ENCODE assay signal across 1 cellular context in genomic region chr6:1311400-1312192, GRCh38.
TF ChIP-seq lines count a peak whose summit lies in the region.

A gene with protein sequence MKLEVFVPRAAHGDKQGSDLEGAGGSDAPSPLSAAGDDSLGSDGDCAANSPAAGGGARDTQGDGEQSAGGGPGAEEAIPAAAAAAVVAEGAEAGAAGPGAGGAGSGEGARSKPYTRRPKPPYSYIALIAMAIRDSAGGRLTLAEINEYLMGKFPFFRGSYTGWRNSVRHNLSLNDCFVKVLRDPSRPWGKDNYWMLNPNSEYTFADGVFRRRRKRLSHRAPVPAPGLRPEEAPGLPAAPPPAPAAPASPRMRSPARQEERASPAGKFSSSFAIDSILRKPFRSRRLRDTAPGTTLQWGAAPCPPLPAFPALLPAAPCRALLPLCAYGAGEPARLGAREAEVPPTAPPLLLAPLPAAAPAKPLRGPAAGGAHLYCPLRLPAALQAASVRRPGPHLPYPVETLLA (plus strand): TSS chr6:1312098. CDS start chr6:1312705, 607 bp downstream.

TF ChIP-seq in HepG2, 621 proteins besides CTCF, POLR2A, EP300 and RAD21 (continued from another document and continues in another):
- TF ChIP-seq NFKBIZ (CRISPR knock-in tag; IDR thresholded peaks at IDR 0.05) (no peak; the same call in 1 of the 2 replicates), SRY (CRISPR knock-in tag; IDR thresholded peaks at IDR 0.05) (peak; percentile 92), TARDBP (CRISPR knock-in tag; IDR thresholded peaks at IDR 0.05) (peak; percentile 97), FOXA1 (IDR thresholded peaks at IDR 0.05) (no peak; the same call in 1 of the 2 replicates), FOXA1 (CRISPR knock-in tag; IDR thresholded peaks at IDR 0.05) (peak; percentile 99), SOX6 (IDR thresholded peaks at IDR 0.05) (no peak), SOX6 (CRISPR knock-in tag; IDR thresholded peaks at IDR 0.05) (peak; percentile 90), PRDM4 (CRISPR knock-in tag; IDR thresholded peaks at IDR 0.05; ENCODE audit: borderline replicate concordance) (no peak; the same call in 1 of the 2 replicates), HNF4G (IDR thresholded peaks at IDR 0.05; ENCODE audit: borderline replicate concordance, low read depth, low read length) (peak; percentile 69), HNF4G (CRISPR knock-in tag; IDR thresholded peaks at IDR 0.05; ENCODE audit: borderline replicate concordance, low read depth) (peak; percentile 66), ZNF256 (CRISPR knock-in tag; conservative IDR thresholded peaks at IDR 0.05) (peak; percentile 83), ZBTB44 (CRISPR knock-in tag; IDR thresholded peaks at IDR 0.05) (peak; percentile 86; the same call in 1 of the 2 replicates), POLR2AphosphoS5 (IDR thresholded peaks at IDR 0.05; ENCODE audit: low read depth, low read length) (peak; percentile 97), FOXM1 (CRISPR knock-in tag; IDR thresholded peaks at IDR 0.05) (0 out of 2 replicates have a peak, but pooled peaks have one; percentile 36), ZNF839 (CRISPR knock-in tag; IDR thresholded peaks at IDR 0.05; ENCODE audit: borderline replicate concordance) (0 out of 2 replicates have a peak, but pooled peaks have one; percentile 5), TGIF2 (CRISPR knock-in tag; IDR thresholded peaks at IDR 0.05) (peak; percentile 97), GATAD2A (CRISPR knock-in tag; IDR thresholded peaks at IDR 0.05) (peak; percentile 74; the same call in 1 of the 2 replicates), CC2D1A (CRISPR knock-in tag; IDR thresholded peaks at IDR 0.05) (no peak), KLF16 (CRISPR knock-in tag; IDR thresholded peaks at IDR 0.05) (peak; percentile 22 to 99; a peak in 2 of 4 replicates), YY1 (IDR thresholded peaks at IDR 0.05; ENCODE audit: insufficient read depth, insufficient replicate concordance, low read depth, low read length) (peak; percentile 88), IRF2 (CRISPR knock-in tag; IDR thresholded peaks at IDR 0.05) (peak; percentile 93), NBN (conservative IDR thresholded peaks at IDR 0.05) (no peak), PRMT3 (CRISPR knock-in tag; IDR thresholded peaks at IDR 0.05; ENCODE audit: borderline replicate concordance, low read depth) (0 out of 2 replicates have a peak, but pooled peaks have one; percentile 15), ZNF282 (IDR thresholded peaks at IDR 0.05; ENCODE audit: partially characterized antibody) (no peak), PRDM15 (CRISPR knock-in tag; IDR thresholded peaks at IDR 0.05) (peak; percentile 52; the same call in 1 of the 2 replicates), PAWR (CRISPR knock-in tag; IDR thresholded peaks at IDR 0.05; ENCODE audit: borderline replicate concordance) (no peak; the same call in 1 of the 2 replicates), MIER3 (CRISPR knock-in tag; IDR thresholded peaks at IDR 0.05; ENCODE audit: borderline replicate concordance) (peak; percentile 53; the same call in 1 of the 2 replicates), GZF1 (CRISPR knock-in tag; IDR thresholded peaks at IDR 0.05) (peak; percentile 31)
- TF ChIP-seq, protein P1, sequence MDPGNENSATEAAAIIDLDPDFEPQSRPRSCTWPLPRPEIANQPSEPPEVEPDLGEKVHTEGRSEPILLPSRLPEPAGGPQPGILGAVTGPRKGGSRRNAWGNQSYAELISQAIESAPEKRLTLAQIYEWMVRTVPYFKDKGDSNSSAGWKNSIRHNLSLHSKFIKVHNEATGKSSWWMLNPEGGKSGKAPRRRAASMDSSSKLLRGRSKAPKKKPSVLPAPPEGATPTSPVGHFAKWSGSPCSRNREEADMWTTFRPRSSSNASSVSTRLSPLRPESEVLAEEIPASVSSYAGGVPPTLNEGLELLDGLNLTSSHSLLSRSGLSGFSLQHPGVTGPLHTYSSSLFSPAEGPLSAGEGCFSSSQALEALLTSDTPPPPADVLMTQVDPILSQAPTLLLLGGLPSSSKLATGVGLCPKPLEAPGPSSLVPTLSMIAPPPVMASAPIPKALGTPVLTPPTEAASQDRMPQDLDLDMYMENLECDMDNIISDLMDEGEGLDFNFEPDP (CRISPR knock-in tag; conservative IDR thresholded peaks at IDR 0.05) = peak; percentile 81; the same call in 1 of the 2 replicates
- TF ChIP-seq, protein P2, sequence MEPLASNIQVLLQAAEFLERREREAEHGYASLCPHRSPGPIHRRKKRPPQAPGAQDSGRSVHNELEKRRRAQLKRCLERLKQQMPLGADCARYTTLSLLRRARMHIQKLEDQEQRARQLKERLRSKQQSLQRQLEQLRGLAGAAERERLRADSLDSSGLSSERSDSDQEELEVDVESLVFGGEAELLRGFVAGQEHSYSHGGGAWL (CRISPR knock-in tag; IDR thresholded peaks at IDR 0.05) = peak; percentile 78
- TF ChIP-seq, protein P3, sequence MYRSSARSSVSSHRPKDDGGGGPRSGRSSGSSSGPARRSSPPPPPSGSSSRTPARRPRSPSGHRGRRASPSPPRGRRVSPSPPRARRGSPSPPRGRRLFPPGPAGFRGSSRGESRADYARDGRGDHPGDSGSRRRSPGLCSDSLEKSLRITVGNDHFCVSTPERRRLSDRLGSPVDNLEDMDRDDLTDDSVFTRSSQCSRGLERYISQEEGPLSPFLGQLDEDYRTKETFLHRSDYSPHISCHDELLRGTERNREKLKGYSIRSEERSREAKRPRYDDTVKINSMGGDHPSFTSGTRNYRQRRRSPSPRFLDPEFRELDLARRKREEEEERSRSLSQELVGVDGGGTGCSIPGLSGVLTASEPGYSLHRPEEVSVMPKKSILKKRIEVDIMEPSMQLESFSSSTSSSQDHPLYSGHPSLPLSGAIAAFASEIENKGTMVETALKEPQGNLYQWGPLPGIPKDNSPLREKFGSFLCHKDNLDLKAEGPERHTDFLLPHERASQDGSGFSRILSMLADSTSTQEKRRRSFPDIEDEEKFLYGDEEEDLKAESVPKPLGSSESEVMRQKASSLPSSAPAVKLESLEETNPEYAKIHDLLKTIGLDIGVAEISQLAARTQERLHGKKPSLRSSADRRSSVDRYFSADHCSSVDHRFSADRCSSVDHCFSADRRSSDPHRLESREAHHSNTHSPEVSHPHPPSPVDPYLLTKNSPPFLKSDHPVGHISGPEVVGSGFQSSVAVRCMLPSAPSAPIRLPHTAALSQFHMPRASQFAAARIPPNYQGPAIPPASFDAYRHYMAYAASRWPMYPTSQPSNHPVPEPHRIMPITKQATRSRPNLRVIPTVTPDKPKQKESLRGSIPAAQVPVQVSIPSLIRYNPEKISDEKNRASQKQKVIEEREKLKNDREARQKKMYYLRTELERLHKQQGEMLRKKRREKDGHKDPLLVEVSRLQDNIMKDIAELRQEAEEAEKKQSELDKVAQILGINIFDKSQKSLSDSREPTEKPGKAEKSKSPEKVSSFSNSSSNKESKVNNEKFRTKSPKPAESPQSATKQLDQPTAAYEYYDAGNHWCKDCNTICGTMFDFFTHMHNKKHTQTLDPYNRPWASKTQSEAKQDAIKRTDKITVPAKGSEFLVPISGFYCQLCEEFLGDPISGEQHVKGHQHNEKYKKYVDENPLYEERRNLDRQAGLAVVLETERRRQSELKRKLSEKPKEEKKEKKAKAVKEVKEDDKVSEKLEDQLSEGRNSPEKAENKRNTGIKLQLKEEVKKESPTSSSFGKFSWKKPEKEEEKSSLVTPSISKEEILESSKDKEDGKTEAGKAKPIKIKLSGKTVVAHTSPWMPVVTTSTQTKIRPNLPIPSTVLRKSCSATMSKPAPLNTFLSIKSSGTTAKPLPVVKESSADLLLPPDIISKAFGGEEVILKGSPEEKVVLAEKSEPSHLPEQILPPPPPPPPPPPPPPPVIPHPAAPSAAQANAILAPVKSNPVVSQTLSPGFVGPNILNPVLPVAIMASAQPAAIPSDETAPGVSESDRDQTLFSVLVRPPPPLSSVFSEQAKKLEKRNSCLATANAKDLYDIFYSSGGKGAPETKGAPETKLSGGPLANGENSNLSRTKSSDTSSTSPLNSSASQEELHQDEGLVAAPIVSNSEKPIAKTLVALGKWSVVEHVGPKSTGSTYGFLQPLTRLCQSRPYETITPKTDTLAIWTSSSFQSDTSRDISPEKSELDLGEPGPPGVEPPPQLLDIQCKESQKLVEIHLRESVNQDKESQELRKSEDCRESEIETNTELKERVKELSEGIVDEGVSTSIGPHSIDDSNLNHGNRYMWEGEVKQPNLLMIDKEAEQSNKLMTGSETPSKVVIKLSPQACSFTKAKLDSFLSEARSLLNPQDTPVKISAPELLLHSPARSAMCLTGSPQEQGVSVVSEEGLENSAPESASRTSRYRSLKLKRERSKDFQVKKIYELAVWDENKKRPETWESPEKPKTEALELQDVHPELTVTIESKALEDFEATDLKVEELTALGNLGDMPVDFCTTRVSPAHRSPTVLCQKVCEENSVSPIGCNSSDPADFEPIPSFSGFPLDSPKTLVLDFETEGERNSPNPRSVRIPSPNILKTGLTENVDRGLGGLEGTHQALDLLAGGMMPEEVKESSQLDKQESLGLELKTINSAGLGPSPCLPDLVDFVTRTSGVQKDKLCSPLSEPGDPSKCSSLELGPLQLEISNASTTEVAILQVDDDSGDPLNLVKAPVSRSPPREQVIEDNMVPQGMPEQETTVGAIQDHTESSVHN (CRISPR knock-in tag; IDR thresholded peaks at IDR 0.05) = no peak; the same call in 1 of the 2 replicates
- TF ChIP-seq, protein P4, sequence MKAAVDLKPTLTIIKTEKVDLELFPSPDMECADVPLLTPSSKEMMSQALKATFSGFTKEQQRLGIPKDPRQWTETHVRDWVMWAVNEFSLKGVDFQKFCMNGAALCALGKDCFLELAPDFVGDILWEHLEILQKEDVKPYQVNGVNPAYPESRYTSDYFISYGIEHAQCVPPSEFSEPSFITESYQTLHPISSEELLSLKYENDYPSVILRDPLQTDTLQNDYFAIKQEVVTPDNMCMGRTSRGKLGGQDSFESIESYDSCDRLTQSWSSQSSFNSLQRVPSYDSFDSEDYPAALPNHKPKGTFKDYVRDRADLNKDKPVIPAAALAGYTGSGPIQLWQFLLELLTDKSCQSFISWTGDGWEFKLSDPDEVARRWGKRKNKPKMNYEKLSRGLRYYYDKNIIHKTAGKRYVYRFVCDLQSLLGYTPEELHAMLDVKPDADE (CRISPR knock-in tag; IDR thresholded peaks at IDR 0.05) = peak; percentile 93
- TF ChIP-seq, protein P5, sequence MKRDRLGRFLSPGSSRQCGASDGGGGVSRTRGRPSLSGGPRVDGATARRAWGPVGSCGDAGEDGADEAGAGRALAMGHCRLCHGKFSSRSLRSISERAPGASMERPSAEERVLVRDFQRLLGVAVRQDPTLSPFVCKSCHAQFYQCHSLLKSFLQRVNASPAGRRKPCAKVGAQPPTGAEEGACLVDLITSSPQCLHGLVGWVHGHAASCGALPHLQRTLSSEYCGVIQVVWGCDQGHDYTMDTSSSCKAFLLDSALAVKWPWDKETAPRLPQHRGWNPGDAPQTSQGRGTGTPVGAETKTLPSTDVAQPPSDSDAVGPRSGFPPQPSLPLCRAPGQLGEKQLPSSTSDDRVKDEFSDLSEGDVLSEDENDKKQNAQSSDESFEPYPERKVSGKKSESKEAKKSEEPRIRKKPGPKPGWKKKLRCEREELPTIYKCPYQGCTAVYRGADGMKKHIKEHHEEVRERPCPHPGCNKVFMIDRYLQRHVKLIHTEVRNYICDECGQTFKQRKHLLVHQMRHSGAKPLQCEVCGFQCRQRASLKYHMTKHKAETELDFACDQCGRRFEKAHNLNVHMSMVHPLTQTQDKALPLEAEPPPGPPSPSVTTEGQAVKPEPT (CRISPR knock-in tag; IDR thresholded peaks at IDR 0.05; ENCODE audit: low read depth) = no peak
